In genomic region chr5:179166886-179167841, GRCh38 we compare ENCODE assay signal across 8 cellular contexts.
DNase-seq lines count a peak whose midpoint lies in the region; ATAC-seq and TF ChIP-seq lines count a peak whose summit lies in the region.

No MANE protein-coding gene starts in this region.

- in situ Hi-C loops in astrocyte of the cerebellum (cut with HindIII; ENCODE audit: low sequenced_read_pairs): no loop called here

- H3K36me3 Mint-ChIP-seq in T-helper 17 cell (ENCODE audit: low read depth): no peaks in the 10 kb centered on the region

- peaks cover 8% of the 10 kb centered on the region for H3K4me1 Mint-ChIP-seq in T-helper 17 cell

- peak; percentile 70 for TF ChIP-seq CTCF in astrocyte of the cerebellum (IDR thresholded peaks at IDR 0.05; ENCODE audit: low read depth, low read length, missing control alignments)

- DNase-seq in ELF-1 (ENCODE audit: low read depth, low spot score): peak; percentile 68
- peak; percentile 26 to 58 (median 47) for DNase-seq in T-helper 17 cell
- no peak for DNase-seq in astrocyte of the cerebellum (ENCODE audit: low read depth)

- H3K9ac ChIP-seq in iPS-15b (ENCODE audit: low read depth, low read length) (no peak overlapping the region), skeletal muscle satellite cell (ENCODE audit: low read depth, low read length) (peak overlapping the region; percentile 33)

- peaks cover 16% of the 10 kb centered on the region for H3K27me3 Mint-ChIP-seq in T-helper 17 cell

- H3K27ac Mint-ChIP-seq in T-helper 17 cell: no peak overlapping the region

- H3K4me1 ChIP-seq in iPS-15b (ENCODE audit: control insufficient read depth, insufficient read depth, low read length) (no peaks in the 10 kb centered on the region), skeletal muscle satellite cell (ENCODE audit: control insufficient read depth, insufficient read depth, low read length) (peaks cover 9% of the 10 kb centered on the region)

- H3K27me3 ChIP-seq in iPS-15b (ENCODE audit: control insufficient read depth, insufficient read depth, low read length) (no peaks in the 10 kb centered on the region), skeletal muscle satellite cell (ENCODE audit: control insufficient read depth, insufficient read depth, low read length) (no peaks in the 10 kb centered on the region)

- H3K4me3 ChIP-seq in astrocyte of the cerebellum (ENCODE audit: low read depth, low read length) (peak overlapping the region; percentile 33), iPS-15b (ENCODE audit: low read depth, low read length) (peak overlapping the region; percentile 35), skeletal muscle satellite cell (ENCODE audit: low read length) (peak overlapping the region; percentile 58)

- H3K36me3 ChIP-seq in iPS-15b (ENCODE audit: control insufficient read depth, insufficient read depth, low read length): no peaks in the 10 kb centered on the region
- peaks cover 14% of the 10 kb centered on the region for H3K36me3 ChIP-seq in skeletal muscle satellite cell (ENCODE audit: insufficient read depth, low read length)

- ATAC-seq in HG02884 (IDR thresholded peaks at IDR 0.05; ENCODE audit: unreplicated experiment) (peak; percentile 56), T-helper 17 cell (peak; percentile 80), GM19035 (IDR thresholded peaks at IDR 0.05; ENCODE audit: unreplicated experiment) (no peak), GM18873 (IDR thresholded peaks at IDR 0.05; ENCODE audit: low FRiP score, unreplicated experiment) (no peak)

- peak overlapping the region; percentile 59 for H3K4me3 Mint-ChIP-seq in T-helper 17 cell

- H3K4me2 ChIP-seq in skeletal muscle satellite cell (ENCODE audit: low read length): peak overlapping the region; percentile 84

- no peaks in the 10 kb centered on the region for H3K9me3 ChIP-seq in T-helper 17 cell (ENCODE audit: control insufficient read depth, low read length, poor library complexity, severe bottlenecking)
- H3K9me3 ChIP-seq in iPS-15b (ENCODE audit: control insufficient read depth, insufficient read depth, low read length): no peaks in the 10 kb centered on the region
- H3K9me3 ChIP-seq in skeletal muscle satellite cell (replicated peaks; ENCODE audit: low read length): no peaks in the 10 kb centered on the region

Comparison
In these comparisons a context has a peak if more than half of its experiments do, and no peak if none do; other contexts are left out.
1. ATAC-seq: peak in HG02884 (single experiment) and T-helper 17 cell (single experiment); none in GM19035 (single experiment) and GM18873 (single experiment).
2. Peak in every context shown above with its lines, with median percentiles within 50 percentile points of each other: H3K4me3 ChIP-seq.